In the genomic region with DNA sequence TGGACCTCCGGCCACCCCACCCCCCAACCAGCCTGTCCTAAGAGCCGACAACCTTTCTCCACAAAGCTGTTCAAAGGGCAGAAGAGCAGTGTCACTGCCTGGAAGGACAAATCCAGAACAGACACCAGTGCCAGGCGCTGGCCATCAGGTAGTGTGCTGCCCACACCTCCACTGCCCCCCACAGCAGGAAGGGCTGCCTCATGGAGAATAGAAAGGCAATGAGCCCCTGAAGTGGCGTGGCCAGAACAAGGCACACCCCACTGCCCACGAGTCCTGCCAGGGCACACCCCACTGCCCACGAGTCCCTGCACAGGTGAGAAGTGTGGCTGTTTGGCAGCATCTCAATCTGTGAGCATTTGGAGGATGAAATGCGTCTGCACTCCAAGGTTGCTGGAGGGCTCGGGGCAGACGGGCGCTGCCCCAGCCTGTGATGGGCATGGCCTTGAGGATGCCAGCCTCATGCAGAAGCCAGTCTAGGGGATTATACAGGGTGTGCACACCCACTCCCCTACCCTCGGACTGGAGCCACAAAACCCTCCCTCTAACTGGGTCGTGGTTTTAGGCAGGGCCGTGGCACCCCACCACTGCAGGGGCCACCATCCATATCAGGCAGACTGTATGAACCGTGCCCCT, we compare ENCODE assay signal across 33 cellular contexts. TPM values are rescaled to one million over a fixed set of nuclear protein-coding genes. Genes with fewer than 3 reads are reported as not detected.
A peak's percentile ranks its signal among the peaks of the same experiment; 100 is the strongest.
DNase-seq lines count a peak whose midpoint lies in the region; ATAC-seq, FAIRE-seq and TF ChIP-seq lines count a peak whose summit lies in the region.
"Had no signal": no experiment of that assay in that cellular context is flagged by ENCODE, and none has a peak within 500 bp of the region (broad histone marks: within the 10 kb centered on the region; RNA-seq: fewer than 3 reads in every experiment).

No MANE protein-coding gene starts in this region.

- H3K27me3 ChIP-seq in right cardiac atrium (ENCODE audit: control insufficient read depth, insufficient read depth) (no peaks in the 10 kb centered on the region), small intestine (ENCODE audit: control insufficient read depth in 2 of 2, insufficient read depth in 2 of 2, low read length in 2 of 2) (peaks cover 8 to 48% of the 10 kb centered on the region in 2 donors)

- peak; percentile 2 to 28 (median 16) for DNase-seq in right cardiac atrium
- DNase-seq in cardiac septum (ENCODE audit: low spot score), result no peak
- DNase-seq in HTR-8/SVneo (ENCODE audit: insufficient read length, low spot score), result no peak
- DNase-seq in immature natural killer cell, result no peak
- DNase-seq in lower leg skin (ENCODE audit: low spot score in 2 of 2), result no peak
- no peak for DNase-seq in activated naive CD4-positive, alpha-beta T cell (lab: John Stamatoyannopoulos, UW)
- no peak for DNase-seq in small intestine
- DNase-seq: activated CD4-positive, alpha-beta memory T cell treated with anti-CD3 and anti-CD28 coated beads for 36 hours; activated effector memory CD4-positive, alpha-beta T cell treated with anti-CD3 and anti-CD28 coated beads, Interleukin-2, amount 50 U/mL, for 16 hours; activated naive CD8-positive, alpha-beta T cell treated with anti-CD3 and anti-CD28 coated beads for 36 hours; Calu3; caudate nucleus; DMS79 treated with DMSO at 0.1 percent for 48 hours; effector CD8-positive, alpha-beta T cell; hypothalamus; KBM-7; MG63; NCI-H1105 treated with DMSO at 0.1 percent for 48 hours; NCI-H187 treated with DMSO at 0.1 percent for 48 hours; NCI-H510A treated with DMSO at 0.1 percent for 48 hours; NK-92 treated with Interleukin-12 subunit alpha and Interleukin-12 subunit beta, amount 100 ng/mL, for 24 hours; SK-N-SH; stimulated activated CD4-positive, alpha-beta T cell treated with anti-CD3 and anti-CD28 coated beads, Interleukin-12 subunit alpha, Interleukin-12 subunit beta, amount 100 ng/mL, for 4 hours; stimulated activated CD4-positive, alpha-beta T cell treated with anti-CD3 and anti-CD28 coated beads, Interleukin-2, amount 100 ng/mL, for 48 hours had no signal

- H3K4me3 ChIP-seq in right cardiac atrium (ENCODE audit: low read length) (no peak overlapping the region), lower leg skin (ENCODE audit: low read depth, poor library complexity, severe bottlenecking) (no peak overlapping the region), small intestine (ENCODE audit: low read depth in 1 of 2, low read length in 2 of 2) (no peak overlapping the region)
- H3K4me3 ChIP-seq: coronary artery, MG63 had no signal

- no peaks in the 10 kb centered on the region for H3K9me3 ChIP-seq in right cardiac atrium (ENCODE audit: control insufficient read depth, low read length)
- no peaks in the 10 kb centered on the region for H3K9me3 ChIP-seq in small intestine (ENCODE audit: control insufficient read depth, low read depth)
- H3K9me3 ChIP-seq: MG63, SK-N-SH, tibial nerve had no signal

- peaks cover 26 to 35% of the 10 kb centered on the region in 2 donors for H3K4me1 Mint-ChIP-seq in immature natural killer cell

- no peaks in the 10 kb centered on the region for H3K36me3 Mint-ChIP-seq in immature natural killer cell
- H3K36me3 Mint-ChIP-seq: activated CD4-positive, alpha-beta memory T cell treated with anti-CD3 and anti-CD28 coated beads for 36 hours; activated naive CD8-positive, alpha-beta T cell treated with anti-CD3 and anti-CD28 coated beads for 36 hours had no signal

- intact Hi-C loops in right cardiac atrium (cut with DNase I), result no loop called here
- intact Hi-C loops in cardiac septum (cut with DNase I), result no loop called here
- intact Hi-C loops in lower leg skin (cut with DNase I; ENCODE audit: low total_unique reads), result no loop called here

- ATAC-seq in right cardiac atrium, result no peak
- ATAC-seq: activated CD4-positive, CD25-positive, alpha-beta regulatory T cell treated with anti-CD3 and anti-CD28 coated beads, Interleukin-2, amount 50 U/mL, for 24 hours; sciatic nerve had no signal

- H3K36me3 ChIP-seq in small intestine (ENCODE audit: control insufficient read depth in 2 of 2, insufficient read depth in 2 of 2, low read length in 2 of 2), result no peaks in the 10 kb centered on the region
- H3K36me3 ChIP-seq: MG63, tibial nerve had no signal

- TF ChIP-seq CTCF in lower leg skin (IDR thresholded peaks at IDR 0.05), result no peak

- WGBS in right cardiac atrium, result 75% methylated on average over 14 of the region's 14 CpGs
- 51 to 55% methylated on average over 14 of the region's 14 CpGs for WGBS in lower leg skin, 2 donors
- 31 to 66% (median 44%) methylated on average over 14 of the region's 14 CpGs for WGBS in small intestine, 3 donors

- peaks cover 15 to 23% (median 19%) of the 10 kb centered on the region in 3 donors for H3K27me3 Mint-ChIP-seq in immature natural killer cell (ENCODE audit: low read depth in 3 of 3)

- peaks cover 0 to 2% (median 0%) of the 10 kb centered on the region in 6 donors for H3K9me3 Mint-ChIP-seq in immature natural killer cell
- H3K9me3 Mint-ChIP-seq: activated CD4-positive, alpha-beta memory T cell treated with anti-CD3 and anti-CD28 coated beads for 36 hours; activated naive CD8-positive, alpha-beta T cell treated with anti-CD3 and anti-CD28 coated beads for 36 hours; T-helper 1 cell treated with Interleukin-12 subunit alpha and Interleukin-12 subunit beta and Interleukin-4 antibody, amounts not matched to agents 30 μg/mL and 1 μg/mL, for 36 hours had no signal

- H3K4me3 Mint-ChIP-seq in immature natural killer cell, result peak overlapping the region in 4 of 5 donors; percentile 56 to 79 (median 72)
- H3K4me3 Mint-ChIP-seq: activated CD4-positive, alpha-beta memory T cell treated with anti-CD3 and anti-CD28 coated beads for 36 hours had no signal

- FAIRE-seq in HTR-8/SVneo (lab: Jason Lieb, UNC) (peak; percentile 16), small intestine (lab: Jason Lieb, UNC) (no peak)
- FAIRE-seq: astrocyte, H1 had no signal

- H3K27ac Mint-ChIP-seq in immature natural killer cell, result no peak overlapping the region
- H3K27ac Mint-ChIP-seq: activated CD4-positive, alpha-beta memory T cell treated with anti-CD3 and anti-CD28 coated beads for 36 hours; activated naive CD8-positive, alpha-beta T cell treated with anti-CD3 and anti-CD28 coated beads for 36 hours; progenitor cell of endocrine pancreas; T-helper 1 cell treated with Interleukin-12 subunit alpha and Interleukin-12 subunit beta and Interleukin-4 antibody, amounts not matched to agents 30 μg/mL and 1 μg/mL, for 36 hours had no signal

- TF ChIP-seq POLR2A in lower leg skin (IDR thresholded peaks at IDR 0.05), result no peak

- H3K27ac ChIP-seq in right cardiac atrium (ENCODE audit: low read length), result no peak overlapping the region
- no peak overlapping the region for H3K27ac ChIP-seq in small intestine (ENCODE audit: low read depth in 1 of 2, low read length in 1 of 2)
- H3K27ac ChIP-seq: C4-2B, coronary artery had no signal

- H3K4me1 ChIP-seq in right cardiac atrium (ENCODE audit: control insufficient read depth, insufficient read depth, low read length) (no peaks in the 10 kb centered on the region), small intestine (ENCODE audit: control insufficient read depth in 2 of 2, insufficient read depth in 1 of 2, low read depth in 1 of 2, low read length in 1 of 2) (peaks cover 0 to 3% of the 10 kb centered on the region in 2 donors)

RNA-seq across cellular contexts. Expression of gene SLC9A3, which starts 2.3 kb away (rescaled TPM):
- total RNA-seq in right cardiac atrium (1 to 10 TPM in 2 of 4 donors, under 1 TPM in 2; 0.94 to 1.1 (median 0.99) TPM), cardiac septum (1.0 TPM), lower leg skin (1 to 10 TPM; 4.8 to 7.1 (median 5.8) TPM)
- polyA plus RNA-seq in right cardiac atrium (1.1 TPM), immature natural killer cell (1 to 10 TPM in 2 of 3 donors, under 1 TPM in 1; 0.66 to 1.7 (median 1.5) TPM), small intestine (10 to 100 TPM; 24.1 to 51.7 (median 48.9) TPM)

Comparison
In these comparisons a context has a peak if more than half of its experiments do, and no peak if none do; other contexts are left out.
1. DNase-seq: peak in right cardiac atrium (3 of 3); none in cardiac septum (single experiment), HTR-8/SVneo (single experiment), immature natural killer cell (0 of 3), lower leg skin (0 of 2), activated naive CD4-positive, alpha-beta T cell (0 of 4) and small intestine (single experiment).